ENCODE assay signal across 7 cellular contexts in genomic region chrX:47158781-47159180, GRCh38.
"Had no signal": no experiment of that assay in that cellular context is flagged by ENCODE, and none has a peak within 500 bp of the region (broad histone marks: within the 10 kb centered on the region; RNA-seq: fewer than 3 reads in every experiment).

No MANE protein-coding gene starts in this region.

- H3K9me3 Mint-ChIP-seq: IgD-negative memory B cell had no signal

- H3K9ac ChIP-seq: GM23248 had no signal

- H3K4me3 ChIP-seq: GM23248, HAP-1 had no signal

- ATAC-seq: HCT116 had no signal

- H3K27ac Mint-ChIP-seq: IgD-negative memory B cell had no signal

- H3K27ac ChIP-seq: GM23248, HL-60 had no signal

- H3K9me3 ChIP-seq: HAP-1 had no signal

- DNase-seq: GM23248, GOT3 had no signal

- H3K4me1 ChIP-seq: HAP-1 had no signal

- H2AFZ ChIP-seq: GM23248 had no signal

- FAIRE-seq: HepG2 had no signal

- H3K4me3 Mint-ChIP-seq: IgD-negative memory B cell had no signal
